ENCODE assay signal across 1 cellular context in genomic region chr6:149211046-149211571, GRCh38.
A peak's percentile ranks its signal among the peaks of the same experiment; 100 is the strongest.
TF ChIP-seq lines count a peak whose summit lies in the region.

No MANE protein-coding gene starts in this region.

TF ChIP-seq in GM12878, 131 proteins besides CTCF, POLR2A, EP300 and RAD21 (continued from another document):
- TF ChIP-seq CEBPB (IDR thresholded peaks at IDR 0.05; ENCODE audit: borderline replicate concordance in 1 of 2, low read depth in 2 of 2, low read length in 2 of 2) (no peak), SRF (IDR thresholded peaks at IDR 0.05; ENCODE audit: low read depth in 2 of 2, low read length in 2 of 2) (peak; percentile 31 to 88; a peak in 3 of 4 replicates), JUND (IDR thresholded peaks at IDR 0.05; ENCODE audit: low read depth, low read length) (no peak)
